ENCODE assay signal across 9 cellular contexts in genomic region chr3:62051506-62051905, GRCh38.
DNase-seq lines count a peak whose midpoint lies in the region; ATAC-seq, FAIRE-seq and TF ChIP-seq lines count a peak whose summit lies in the region.
"Had no signal": no experiment of that assay in that cellular context is flagged by ENCODE, and none has a peak within 500 bp of the region (broad histone marks: within the 10 kb centered on the region; RNA-seq: fewer than 3 reads in every experiment).

No MANE protein-coding gene starts in this region.

- POLR2A ChIA-PET in GM12878 (lab: Charles Lee), result interaction anchor here (0.9 kb wide), 1 partner anchor 493 kb away, joined by 3 read pairs; no protein-coding TSS in a partner anchor

- RAD21 ChIA-PET in GM12878 (lab: Charles Lee; ENCODE audit: unreplicated experiment), result interaction anchor here (0.8 to 2.8 kb wide), 5 partner anchors 114 to 486 kb away, joined by 3 to 22 read pairs (median 6); no protein-coding TSS in a partner anchor

- no peak for TF ChIP-seq RAD21 in GM12878 (IDR thresholded peaks at IDR 0.05; ENCODE audit: insufficient read depth, low read depth, low read length)

- in situ Hi-C loops in GM12878 (cut with MboI), result no loop called here

- no peak overlapping the region for H2AFZ ChIP-seq in MM.1S (ENCODE audit: low read length)
- H2AFZ ChIP-seq in GM12878 (ENCODE audit: control insufficient read depth, low read depth, low read length), result no peak overlapping the region

- H3K27me3 ChIP-seq in MM.1S (replicated peaks; ENCODE audit: insufficient read depth, low read length) (no peaks in the 10 kb centered on the region), GM12878 (replicated peaks in 1 of 2; ENCODE audit: control insufficient read depth in 2 of 2, insufficient read depth in 2 of 2, low read length in 1 of 2) (no peaks in the 10 kb centered on the region; a peak in 1 of 4 replicates), lower lobe of right lung (ENCODE audit: low read depth) (no peaks in the 10 kb centered on the region)

- H3K79me2 ChIP-seq in MM.1S (ENCODE audit: low read length), result no peaks in the 10 kb centered on the region
- H3K79me2 ChIP-seq in GM12878 (ENCODE audit: control insufficient read depth, insufficient read depth, low read length), result no peaks in the 10 kb centered on the region

- H3K9me3 ChIP-seq in MM.1S (replicated peaks; ENCODE audit: insufficient read depth, low read length) (no peaks in the 10 kb centered on the region), GM12878 (replicated peaks; ENCODE audit: control insufficient read depth, insufficient read depth, low read length) (no peaks in the 10 kb centered on the region), lower lobe of right lung (no peaks in the 10 kb centered on the region), T-helper 17 cell (ENCODE audit: control insufficient read depth, low read length, poor library complexity, severe bottlenecking) (no peaks in the 10 kb centered on the region)

- CTCF ChIA-PET in GM12878 (lab: Yijun Ruan, JAX), result interaction anchor here (0.8 to 4.1 kb wide), 21 partner anchors 13 to 487 kb away, joined by 3 to 34 read pairs (median 6); no protein-coding TSS in a partner anchor

- H3K36me3 ChIP-seq in MM.1S (replicated peaks; ENCODE audit: insufficient read depth, low read length), result no peaks in the 10 kb centered on the region
- H3K36me3 ChIP-seq in GM12878 (ENCODE audit: control insufficient read depth in 2 of 2, insufficient read depth in 2 of 2, low read length in 1 of 2), result no peaks in the 10 kb centered on the region
- H3K36me3 ChIP-seq in lower lobe of right lung, result no peaks in the 10 kb centered on the region

- SMC1A ChIA-PET in GM12878 (lab: Charles Lee; ENCODE audit: uncharacterized antibody, unreplicated experiment), result interaction anchor here (0.8 to 2.9 kb wide), 19 partner anchors 15 to 670 kb away, joined by 3 to 26 read pairs (median 4); no protein-coding TSS in a partner anchor

- H3K4me1 Mint-ChIP-seq in T-helper 17 cell, result no peaks in the 10 kb centered on the region
- H3K4me1 Mint-ChIP-seq: T-cell had no signal

- H3K9ac ChIP-seq in MM.1S (ENCODE audit: low read length) (no peak overlapping the region), GM12878 (ENCODE audit: control insufficient read depth, insufficient read depth, low read length) (no peak overlapping the region)

- H3K4me3 ChIP-seq in MM.1S (ENCODE audit: low read length) (no peak overlapping the region), GM12878 (no peak overlapping the region), lower lobe of right lung (no peak overlapping the region)

- no peak for FAIRE-seq in GM12878 (lab: Jason Lieb, UNC)

- H3F3A ChIP-seq in MM.1S (ENCODE audit: insufficient read depth, low read length), result no peaks in the 10 kb centered on the region

- no peaks in the 10 kb centered on the region for H3K4me1 ChIP-seq in MM.1S (ENCODE audit: low read length)
- no peaks in the 10 kb centered on the region for H3K4me1 ChIP-seq in GM12878 (ENCODE audit: control insufficient read depth, insufficient read depth, low read length)
- no peaks in the 10 kb centered on the region for H3K4me1 ChIP-seq in lower lobe of right lung

- DNase-seq in EL, result peak; percentile 29
- no peak for DNase-seq in MM.1S
- DNase-seq in GM12878 (ENCODE audit: low read depth, low spot score), result no peak
- peak; percentile 50 for DNase-seq in lower lobe of right lung
- no peak for DNase-seq in NK-92 treated with Interleukin-12 subunit alpha and Interleukin-12 subunit beta, amount 100 ng/mL, for 24 hours (lab: John Stamatoyannopoulos, UW)
- DNase-seq in T-helper 17 cell, result no peak
- no peak for DNase-seq in NCI-H2227 treated with DMSO at 0.1 percent for 48 hours (lab: John Stamatoyannopoulos, UW)
- DNase-seq: T-cell had no signal

- no peak for TF ChIP-seq EP300 in GM12878 (IDR thresholded peaks at IDR 0.05; ENCODE audit: borderline replicate concordance in 1 of 2, control insufficient read depth in 1 of 2, low read depth in 2 of 2, low read length in 2 of 2)

- peaks cover 6% of the 10 kb centered on the region for H3K27me3 Mint-ChIP-seq in T-helper 17 cell

- intact Hi-C loops in GM12878 (cut with micrococcal nuclease; ENCODE audit: unreplicated experiment), result loop anchor here (5.0 kb wide), 1 partner anchor 194 kb away; no protein-coding TSS in a partner anchor
- intact Hi-C loops in lower lobe of right lung (cut with DNase I), result no loop called here

- TF ChIP-seq CTCF in MM.1S (IDR thresholded peaks at IDR 0.05; ENCODE audit: low read length) (peak; percentile 18; the same call in 1 of the 2 replicates), GM12878 (IDR thresholded peaks at IDR 0.05 in 2 of 3, conservative IDR thresholded peaks at IDR 0.05 in 1 of 3; ENCODE audit: control insufficient read depth in 2 of 3, extremely low read depth in 1 of 3, insufficient read depth in 1 of 3, low read depth in 3 of 3, low read length in 3 of 3) (peak in 2 of 3 experiments; percentile 6 to 22; a peak in 2 of 6 replicates), lower lobe of right lung (IDR thresholded peaks at IDR 0.05) (no peak)

- H3K4me2 ChIP-seq in MM.1S (ENCODE audit: low read depth, low read length), result no peak overlapping the region
- H3K4me2 ChIP-seq in GM12878 (ENCODE audit: control insufficient read depth, insufficient read depth), result no peak overlapping the region

- no peak for TF ChIP-seq POLR2A in GM12878 (IDR thresholded peaks at IDR 0.05; ENCODE audit: low read depth, low read length)

- H3K27ac ChIP-seq in MM.1S (ENCODE audit: low read length) (no peak overlapping the region), GM12878 (ENCODE audit: control insufficient read depth, insufficient read depth) (no peak overlapping the region), lower lobe of right lung (no peak overlapping the region)

- no TSS peak for BruUV-seq in GM12878 (replicated peaks; lab: Mats Ljungman, UMichigan)

- H3K4me3 Mint-ChIP-seq in T-helper 17 cell, result no peak overlapping the region
- H3K4me3 Mint-ChIP-seq: T-cell had no signal

- H4K20me1 ChIP-seq in MM.1S (ENCODE audit: insufficient read depth, low read length) (no peaks in the 10 kb centered on the region), GM12878 (ENCODE audit: control insufficient read depth, insufficient read depth) (no peaks in the 10 kb centered on the region)

- H3K9me2 ChIP-seq in MM.1S (replicated peaks; ENCODE audit: insufficient read depth, low read length), result no peaks in the 10 kb centered on the region

- ATAC-seq in GM12878 (peak; percentile 26; the same call in 1 of the 3 replicates), lower lobe of right lung (no peak), T-helper 17 cell (no peak), HG03039 (IDR thresholded peaks at IDR 0.05; ENCODE audit: unreplicated experiment) (no peak)
- ATAC-seq: T-cell had no signal

- no peak overlapping the region for H3K27ac Mint-ChIP-seq in T-helper 17 cell
- H3K27ac Mint-ChIP-seq: T-cell had no signal

- WGBS in GM12878 (ENCODE audit: insufficient coverage, insufficient replicate concordance, low lambda C conversion rate, missing lambda C conversion rate), result 16% methylated on average over 3 of the region's 3 CpGs

- no peaks in the 10 kb centered on the region for H3K36me3 Mint-ChIP-seq in T-helper 17 cell (ENCODE audit: low read depth)
- H3K36me3 Mint-ChIP-seq: T-cell had no signal

TF ChIP-seq in GM12878, 131 proteins besides CTCF, POLR2A, EP300 and RAD21:
- peak; percentile 16; the same call in 1 of the 2 replicates for TF ChIP-seq SMC3 (IDR thresholded peaks at IDR 0.05; ENCODE audit: borderline replicate concordance, low read length)
- no peak for TF ChIP-seq BHLHE40 (IDR thresholded peaks at IDR 0.05; ENCODE audit: borderline replicate concordance in 1 of 2, low read depth in 2 of 2, low read length in 1 of 2)

Comparison
In these comparisons a context has a peak if more than half of its experiments do, and no peak if none do; other contexts are left out.
1. DNase-seq: peak in EL (single experiment) and lower lobe of right lung (single experiment); none in MM.1S (single experiment), GM12878 (single experiment), NK-92 treated with Interleukin-12 subunit alpha and Interleukin-12 subunit beta, amount 100 ng/mL, for 24 hours (single experiment), T-helper 17 cell (0 of 3) and NCI-H2227 treated with DMSO at 0.1 percent for 48 hours (single experiment).